In genomic region chr7:98365863-98366561, GRCh38 we compare ENCODE assay signal across 20 cellular contexts. TPM values are rescaled to one million over a fixed set of nuclear protein-coding genes. Genes with fewer than 3 reads are reported as not detected.
DNase-seq lines count a peak whose midpoint lies in the region; ATAC-seq, FAIRE-seq and TF ChIP-seq lines count a peak whose summit lies in the region.
"Had no signal": no experiment of that assay in that cellular context is flagged by ENCODE, and none has a peak within 500 bp of the region (broad histone marks: within the 10 kb centered on the region; RNA-seq: fewer than 3 reads in every experiment).

No MANE protein-coding gene starts in this region.

- H3K4me1 ChIP-seq in right atrium auricular region, result peaks cover 0 to 4% of the 10 kb centered on the region in 2 donors
- peaks cover 4% of the 10 kb centered on the region for H3K4me1 ChIP-seq in parathyroid adenoma
- H3K4me1 ChIP-seq: BLaER1 had no signal

- DNase-seq in NCI-H748 (lab: John Stamatoyannopoulos, UW; ENCODE audit: unreplicated experiment) (peak; percentile 34), NCI-H748 treated with DMSO at 0.1 percent for 48 hours (lab: John Stamatoyannopoulos, UW) (no peak), right atrium auricular region (ENCODE audit: low spot score) (no peak), NCI-H2171 (lab: John Stamatoyannopoulos, UW) (no peak), urothelium cell line (ENCODE audit: low spot score) (no peak)
- no peak for DNase-seq in activated T-helper 1 cell treated with anti-CD3 and anti-CD28 coated beads, Interleukin-12 subunit alpha, Interleukin-12 subunit beta, Interleukin-2, Interleukin-4 antibody, amounts not matched to agents 30 ng/mL and 10 ng/mL and 1 ng/mL, durations not matched to agents 14 hours and 24 hours and 36 hours (ENCODE audit: low spot score)
- DNase-seq: activated effector memory CD4-positive, alpha-beta T cell treated with anti-CD3 and anti-CD28 coated beads, Interleukin-2, amount 50 U/mL, for 16 hours; caudate nucleus; HCEC 1CT; head of caudate nucleus; midbrain; NCI-H1105; NCI-H82; SK-N-SH; stimulated activated CD4-positive, alpha-beta T cell treated with anti-CD3 and anti-CD28 coated beads, Interleukin-1b, Interleukin-23, amount 100 ng/mL, for 48 hours; stimulated activated naive CD8-positive, alpha-beta T cell treated with anti-CD3 and anti-CD28 coated beads, Interleukin-15, amount 100 ng/mL, for 72 hours; T1000 had no signal

- peak overlapping the region; percentile 14 for H2AFZ ChIP-seq in parathyroid adenoma

- no peak for FAIRE-seq in urothelium cell line (lab: Jason Lieb, UNC)

- H3K36me3 ChIP-seq in right atrium auricular region (no peaks in the 10 kb centered on the region), parathyroid adenoma (ENCODE audit: control insufficient read depth, insufficient read depth, low read length) (no peaks in the 10 kb centered on the region)
- H3K36me3 ChIP-seq: BLaER1 had no signal

- no peaks in the 10 kb centered on the region for H3K27me3 Mint-ChIP-seq in activated T-helper 1 cell treated with anti-CD3 and anti-CD28 coated beads, Interleukin-12 subunit alpha, Interleukin-12 subunit beta, Interleukin-2, Interleukin-4 antibody, amounts not matched to agents 30 ng/mL and 10 ng/mL and 1 ng/mL, durations not matched to agents 14 hours and 24 hours and 36 hours (ENCODE audit: insufficient read depth)
- H3K27me3 Mint-ChIP-seq: stimulated activated naive CD8-positive, alpha-beta T cell treated with anti-CD3 and anti-CD28 coated beads, Interleukin-15, amount 100 ng/mL, for 72 hours had no signal

- intact Hi-C loops in activated T-helper 1 cell treated with anti-CD3 and anti-CD28 coated beads, Interleukin-12 subunit alpha, Interleukin-12 subunit beta, Interleukin-2, Interleukin-4 antibody, amounts not matched to agents 30 ng/mL and 10 ng/mL and 1 ng/mL, durations not matched to agents 14 hours and 24 hours and 36 hours (cut with micrococcal nuclease), result no loop called here

- H3K79me2 ChIP-seq in parathyroid adenoma, result no peaks in the 10 kb centered on the region

- H3K36me3 Mint-ChIP-seq in activated T-helper 1 cell treated with anti-CD3 and anti-CD28 coated beads, Interleukin-12 subunit alpha, Interleukin-12 subunit beta, Interleukin-2, Interleukin-4 antibody, amounts not matched to agents 30 ng/mL and 10 ng/mL and 1 ng/mL, durations not matched to agents 14 hours and 24 hours and 36 hours (ENCODE audit: low read depth), result no peaks in the 10 kb centered on the region

- no peaks in the 10 kb centered on the region for H3K4me1 Mint-ChIP-seq in activated T-helper 1 cell treated with anti-CD3 and anti-CD28 coated beads, Interleukin-12 subunit alpha, Interleukin-12 subunit beta, Interleukin-2, Interleukin-4 antibody, amounts not matched to agents 30 ng/mL and 10 ng/mL and 1 ng/mL, durations not matched to agents 14 hours and 24 hours and 36 hours (ENCODE audit: low read depth)
- H3K4me1 Mint-ChIP-seq: stimulated activated naive CD8-positive, alpha-beta T cell treated with anti-CD3 and anti-CD28 coated beads, Interleukin-15, amount 100 ng/mL, for 72 hours had no signal

- H3K9me3 Mint-ChIP-seq in activated T-helper 1 cell treated with anti-CD3 and anti-CD28 coated beads, Interleukin-12 subunit alpha, Interleukin-12 subunit beta, Interleukin-2, Interleukin-4 antibody, amounts not matched to agents 30 ng/mL and 10 ng/mL and 1 ng/mL, durations not matched to agents 14 hours and 24 hours and 36 hours, result no peaks in the 10 kb centered on the region
- H3K9me3 Mint-ChIP-seq: stimulated activated naive CD8-positive, alpha-beta T cell treated with anti-CD3 and anti-CD28 coated beads, Interleukin-15, amount 100 ng/mL, for 72 hours had no signal

- no peak overlapping the region for H3K9ac ChIP-seq in parathyroid adenoma
- H3K9ac ChIP-seq: BLaER1, SK-N-SH had no signal

- no peaks in the 10 kb centered on the region for H3K27me3 ChIP-seq in right atrium auricular region
- H3K27me3 ChIP-seq in parathyroid adenoma (ENCODE audit: control insufficient read depth, insufficient read depth, low read length), result no peaks in the 10 kb centered on the region
- H3K27me3 ChIP-seq: BLaER1 had no signal

- no peak overlapping the region for H3K4me2 ChIP-seq in parathyroid adenoma (ENCODE audit: low read length)
- H3K4me2 ChIP-seq: BLaER1, SK-N-SH had no signal

- no peak overlapping the region for H3K27ac Mint-ChIP-seq in activated T-helper 1 cell treated with anti-CD3 and anti-CD28 coated beads, Interleukin-12 subunit alpha, Interleukin-12 subunit beta, Interleukin-2, Interleukin-4 antibody, amounts not matched to agents 30 ng/mL and 10 ng/mL and 1 ng/mL, durations not matched to agents 14 hours and 24 hours and 36 hours

- H3K4me3 Mint-ChIP-seq in activated T-helper 1 cell treated with anti-CD3 and anti-CD28 coated beads, Interleukin-12 subunit alpha, Interleukin-12 subunit beta, Interleukin-2, Interleukin-4 antibody, amounts not matched to agents 30 ng/mL and 10 ng/mL and 1 ng/mL, durations not matched to agents 14 hours and 24 hours and 36 hours, result no peak overlapping the region
- H3K4me3 Mint-ChIP-seq: stimulated activated naive CD8-positive, alpha-beta T cell treated with anti-CD3 and anti-CD28 coated beads, Interleukin-15, amount 100 ng/mL, for 72 hours had no signal

- TF ChIP-seq CTCF in right atrium auricular region (IDR thresholded peaks at IDR 0.05), result no peak
- no peak for TF ChIP-seq CTCF in parathyroid adenoma (IDR thresholded peaks at IDR 0.05)

- ATAC-seq in GM19455 (IDR thresholded peaks at IDR 0.05; ENCODE audit: unreplicated experiment), result no peak
- ATAC-seq: stimulated activated naive CD8-positive, alpha-beta T cell treated with anti-CD3 and anti-CD28 coated beads, Interleukin-15, amount 100 ng/mL, for 72 hours had no signal

- H3K27ac ChIP-seq in right atrium auricular region (peak overlapping the region; percentile 32 to 35), parathyroid adenoma (peak overlapping the region; percentile 58)
- H3K27ac ChIP-seq: BLaER1 had no signal

- no peak overlapping the region for H3K4me3 ChIP-seq in right atrium auricular region
- no peak overlapping the region for H3K4me3 ChIP-seq in parathyroid adenoma (ENCODE audit: low read depth, low read length)
- H3K4me3 ChIP-seq: BLaER1 had no signal

- no peaks in the 10 kb centered on the region for H3K9me3 ChIP-seq in right atrium auricular region
- no peaks in the 10 kb centered on the region for H3K9me3 ChIP-seq in parathyroid adenoma (ENCODE audit: control insufficient read depth, low read length)
- H3K9me3 ChIP-seq: BLaER1, SK-N-SH had no signal

RNA-seq across cellular contexts. Expression of gene BAIAP2L1, which starts 34.9 kb away (rescaled TPM):
- 1 to 10 TPM; 1.1 to 1.7 TPM for total RNA-seq in right atrium auricular region
- total RNA-seq in activated T-helper 1 cell treated with anti-CD3 and anti-CD28 coated beads, Interleukin-12 subunit alpha, Interleukin-12 subunit beta, Interleukin-2, Interleukin-4 antibody, amounts not matched to agents 30 ng/mL and 10 ng/mL and 1 ng/mL, durations not matched to agents 14 hours and 24 hours and 36 hours, result 1.7 and 2.7 TPM in 2 replicates
